Comparison of ENCODE assay signal across 29 cellular contexts in genomic region chr2:236815746-236816145, GRCh38.
"Had no signal": no experiment of that assay in that cellular context is flagged by ENCODE, and none has a peak within 500 bp of the region (broad histone marks: within the 10 kb centered on the region; RNA-seq: fewer than 3 reads in every experiment).

No MANE protein-coding gene starts in this region.

- H3K36me3 Mint-ChIP-seq: activated naive CD8-positive, alpha-beta T cell had no signal

- H3K27me3 ChIP-seq: brain microvascular endothelial cell, dorsolateral prefrontal cortex, foreskin keratinocyte, gastrocnemius medialis had no signal

- H3K4me1 ChIP-seq: foreskin keratinocyte had no signal

- H3K27ac ChIP-seq: brain microvascular endothelial cell, coronary artery, dorsolateral prefrontal cortex, esophagus muscularis mucosa, foreskin keratinocyte, gastrocnemius medialis had no signal

- H3K27ac Mint-ChIP-seq: activated CD4-positive, alpha-beta memory T cell treated with anti-CD3 and anti-CD28 coated beads, Interleukin-2, amount 10 ng/mL, durations not matched to agents 7 days and 5 days; activated CD4-positive, alpha-beta T cell treated with anti-CD3 and anti-CD28 coated beads, Interleukin-2, amount 10 ng/mL, durations not matched to agents 7 days and 5 days; activated naive CD8-positive, alpha-beta T cell; activated T-cell treated with anti-CD3 and anti-CD28 coated beads, Interleukin-2, amount 50 U/mL, for 24 hours; activated T-cell treated with anti-CD3 and anti-CD28 coated beads, Interleukin-2, amount 50 U/mL, for 72 hours; dendritic cell treated with granulocyte-macrophage colony-stimulating factor and Interleukin-4, amounts not matched to agents 40 ng/mL and 50 ng/mL, for 4 days; endodermal cell; WTC11 had no signal

- DNase-seq: activated CD4-positive, alpha-beta memory T cell treated with anti-CD3 and anti-CD28 coated beads, Interleukin-2, amount 10 ng/mL, durations not matched to agents 7 days and 5 days; activated CD4-positive, alpha-beta T cell treated with anti-CD3 and anti-CD28 coated beads for 1 hour; activated CD4-positive, alpha-beta T cell treated with anti-CD3 and anti-CD28 coated beads for 4 hours; activated CD4-positive, alpha-beta T cell treated with anti-CD3 and anti-CD28 coated beads, Interleukin-2, amount 10 ng/mL, durations not matched to agents 7 days and 5 days; activated CD4-positive, alpha-beta T cell treated with anti-CD3 and anti-CD28 coated beads, Interleukin-2, amount 50 U/mL, for 4 hours; activated CD8-positive, alpha-beta memory T cell treated with anti-CD3 and anti-CD28 coated beads, Interleukin-2, amount 50 U/mL, for 48 hours; activated gamma-delta T cell; activated naive CD4-positive, alpha-beta T cell; activated naive CD4-positive, alpha-beta T cell treated with anti-CD3 and anti-CD28 coated beads, Interleukin-2, amount 50 U/mL, for 16 hours; activated T-cell treated with anti-CD3 and anti-CD28 coated beads for 4 hours; activated T-cell treated with anti-CD3 and anti-CD28 coated beads, Interleukin-2, amount 50 U/mL, for 24 hours; activated T-cell treated with anti-CD3 and anti-CD28 coated beads, Interleukin-2, amount 50 U/mL, for 72 hours; amniotic stem cell; anterior cingulate cortex; brain microvascular endothelial cell; dorsolateral prefrontal cortex; effector memory CD4-positive, alpha-beta T cell; endodermal cell; foreskin keratinocyte; gastrocnemius medialis; T-helper 2 cell had no signal

- H3K9me3 ChIP-seq: gastrocnemius medialis had no signal

- H3K9me3 Mint-ChIP-seq: activated CD4-positive, alpha-beta memory T cell treated with anti-CD3 and anti-CD28 coated beads, Interleukin-2, amount 10 ng/mL, durations not matched to agents 7 days and 5 days; activated CD4-positive, alpha-beta T cell treated with anti-CD3 and anti-CD28 coated beads, Interleukin-2, amount 10 ng/mL, durations not matched to agents 7 days and 5 days; activated T-cell treated with anti-CD3 and anti-CD28 coated beads, Interleukin-2, amount 50 U/mL, for 24 hours; activated T-cell treated with anti-CD3 and anti-CD28 coated beads, Interleukin-2, amount 50 U/mL, for 72 hours; central memory CD8-positive, alpha-beta T cell had no signal

- H3K4me3 ChIP-seq: coronary artery, dorsolateral prefrontal cortex, esophagus muscularis mucosa, gastrocnemius medialis had no signal

- H3K36me3 ChIP-seq: brain microvascular endothelial cell, esophagus muscularis mucosa, gastrocnemius medialis had no signal

- H3K4me3 Mint-ChIP-seq: activated CD4-positive, alpha-beta memory T cell treated with anti-CD3 and anti-CD28 coated beads, Interleukin-2, amount 10 ng/mL, durations not matched to agents 7 days and 5 days; activated CD4-positive, alpha-beta T cell treated with anti-CD3 and anti-CD28 coated beads, Interleukin-2, amount 10 ng/mL, durations not matched to agents 7 days and 5 days; activated naive CD8-positive, alpha-beta T cell; activated T-cell treated with anti-CD3 and anti-CD28 coated beads, Interleukin-2, amount 50 U/mL, for 24 hours; activated T-cell treated with anti-CD3 and anti-CD28 coated beads, Interleukin-2, amount 50 U/mL, for 72 hours; central memory CD8-positive, alpha-beta T cell; dendritic cell treated with granulocyte-macrophage colony-stimulating factor and Interleukin-4, amounts not matched to agents 40 ng/mL and 50 ng/mL, for 4 days; endodermal cell; WTC11 had no signal

- FAIRE-seq: astrocyte, bronchial epithelial cell had no signal

- H3K27me3 Mint-ChIP-seq: activated CD4-positive, alpha-beta T cell treated with anti-CD3 and anti-CD28 coated beads, Interleukin-2, amount 10 ng/mL, durations not matched to agents 7 days and 5 days had no signal

- H3K4me1 Mint-ChIP-seq: activated CD4-positive, alpha-beta memory T cell treated with anti-CD3 and anti-CD28 coated beads, Interleukin-2, amount 10 ng/mL, durations not matched to agents 7 days and 5 days; activated CD4-positive, alpha-beta T cell treated with anti-CD3 and anti-CD28 coated beads, Interleukin-2, amount 10 ng/mL, durations not matched to agents 7 days and 5 days; central memory CD8-positive, alpha-beta T cell had no signal

- ATAC-seq: activated T-cell treated with anti-CD3 and anti-CD28 coated beads, Interleukin-2, amount 50 U/mL, for 72 hours; foreskin keratinocyte; gastrocnemius medialis; WTC11 had no signal
